20 cellular contexts compared by ENCODE assay signal in the genomic region with DNA sequence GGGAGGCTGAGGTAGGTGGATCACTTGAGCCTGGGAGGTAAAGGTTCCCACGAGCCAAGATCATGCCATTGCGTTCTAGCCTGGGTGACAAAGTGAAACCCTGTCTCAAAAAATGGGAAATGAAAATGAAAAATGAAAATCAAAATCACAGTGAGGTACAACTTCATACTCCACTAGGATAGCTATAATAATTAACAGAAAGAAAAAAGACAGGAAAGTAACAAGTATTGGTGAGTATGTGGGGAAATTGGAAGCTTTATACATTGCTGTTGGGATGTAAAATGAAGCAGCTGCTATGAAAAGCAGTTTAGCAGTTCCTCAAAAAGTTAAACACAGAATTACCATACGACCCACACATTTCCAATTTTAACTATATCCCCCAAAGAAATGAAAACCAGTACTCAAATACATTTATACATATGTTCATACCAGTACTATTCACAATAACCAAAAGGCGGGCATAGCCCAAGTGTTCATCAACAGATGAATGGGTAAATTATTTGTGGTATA. TPM values are rescaled to one million over a fixed set of nuclear protein-coding genes. Genes with fewer than 3 reads are reported as not detected.
A peak's percentile ranks its signal among the peaks of the same experiment; 100 is the strongest.
DNase-seq lines count a peak whose midpoint lies in the region; ATAC-seq, FAIRE-seq and TF ChIP-seq lines count a peak whose summit lies in the region.
"Had no signal": no experiment of that assay in that cellular context is flagged by ENCODE, and none has a peak within 500 bp of the region (broad histone marks: within the 10 kb centered on the region; RNA-seq: fewer than 3 reads in every experiment).

No MANE protein-coding gene starts in this region.

- no peaks in the 10 kb centered on the region for H3K27me3 ChIP-seq in GM12878 (replicated peaks in 1 of 2; ENCODE audit: control insufficient read depth in 2 of 2, insufficient read depth in 2 of 2, low read length in 1 of 2)
- no peaks in the 10 kb centered on the region for H3K27me3 ChIP-seq in right cardiac atrium (ENCODE audit: control insufficient read depth, insufficient read depth)
- H3K27me3 ChIP-seq: body of pancreas had no signal

- TF ChIP-seq POLR2A in GM12878 (IDR thresholded peaks at IDR 0.05; ENCODE audit: low read depth, low read length): no peak

- POLR2A ChIA-PET in GM12878 (lab: Charles Lee): interaction anchor here (8.5 kb wide), 1 partner anchor 18 kb away, joined by 81 read pairs; no protein-coding TSS in a partner anchor

- FAIRE-seq in GM12878 (lab: Jason Lieb, UNC): peak; percentile 97
- FAIRE-seq: RCC 7860 had no signal

- no peak for TF ChIP-seq CTCF in GM12878 (IDR thresholded peaks at IDR 0.05 in 2 of 3, conservative IDR thresholded peaks at IDR 0.05 in 1 of 3; ENCODE audit: control insufficient read depth in 2 of 3, extremely low read depth in 1 of 3, insufficient read depth in 1 of 3, low read depth in 3 of 3, low read length in 3 of 3)

- ATAC-seq in GM18502 (IDR thresholded peaks at IDR 0.05; ENCODE audit: poor library complexity, unreplicated experiment) (peak; percentile 62), GM21447 (IDR thresholded peaks at IDR 0.05; ENCODE audit: unreplicated experiment) (peak; percentile 55), HG03045 (IDR thresholded peaks at IDR 0.05; ENCODE audit: unreplicated experiment) (peak; percentile 58), GM12878 (peak; percentile 83), left lobe of liver (no peak), right cardiac atrium (no peak), HG03354 (IDR thresholded peaks at IDR 0.05; ENCODE audit: poor library complexity, severe bottlenecking, unreplicated experiment) (no peak), GM19328 (IDR thresholded peaks at IDR 0.05; ENCODE audit: unreplicated experiment) (no peak)
- ATAC-seq: body of pancreas had no signal

- peak overlapping the region; percentile 62 for H3K27ac ChIP-seq in GM12878 (ENCODE audit: control insufficient read depth, insufficient read depth)
- no peak overlapping the region for H3K27ac ChIP-seq in right cardiac atrium (ENCODE audit: low read length)
- H3K27ac ChIP-seq: body of pancreas had no signal

- SMC1A ChIA-PET in GM12878 (lab: Charles Lee; ENCODE audit: uncharacterized antibody, unreplicated experiment): interaction anchor here (0.5 to 1.6 kb wide), 8 partner anchors 17 to 365 kb away, joined by 3 to 5 read pairs (median 3); a partner anchor contains a TSS

- H3K79me2 ChIP-seq in GM12878 (ENCODE audit: control insufficient read depth, insufficient read depth, low read length): peaks cover 36% of the 10 kb centered on the region

- RAD21 ChIA-PET in GM12878 (lab: Charles Lee; ENCODE audit: unreplicated experiment): interaction anchor here (1.6 to 1.7 kb wide), 2 partner anchors 20 to 71 kb away, joined by 5 to 7 read pairs; no protein-coding TSS in a partner anchor

- no peak for TF ChIP-seq RAD21 in GM12878 (IDR thresholded peaks at IDR 0.05; ENCODE audit: insufficient read depth, low read depth, low read length)

- H3K36me3 ChIP-seq in GM12878 (ENCODE audit: control insufficient read depth in 2 of 2, insufficient read depth in 2 of 2, low read length in 1 of 2): peaks cover 0 to 3% of the 10 kb centered on the region in 2 experiments; a peak in 3 of 4 replicates
- H3K36me3 ChIP-seq: HAP-1 had no signal

- no peak overlapping the region for H3K4me3 ChIP-seq in GM12878
- H3K4me3 ChIP-seq in right cardiac atrium (ENCODE audit: low read length): no peak overlapping the region
- H3K4me3 ChIP-seq: body of pancreas, HAP-1 had no signal

- peak in 1 of 2 experiments; percentile 44; a peak in 2 of 4 replicates for TF ChIP-seq EP300 in GM12878 (IDR thresholded peaks at IDR 0.05; ENCODE audit: borderline replicate concordance in 1 of 2, control insufficient read depth in 1 of 2, low read depth in 2 of 2, low read length in 2 of 2)

- no peak overlapping the region for H2AFZ ChIP-seq in GM12878 (ENCODE audit: control insufficient read depth, low read depth, low read length)

- peaks cover 10% of the 10 kb centered on the region for H3K9me3 ChIP-seq in GM12878 (replicated peaks; ENCODE audit: control insufficient read depth, insufficient read depth, low read length)
- no peaks in the 10 kb centered on the region for H3K9me3 ChIP-seq in right cardiac atrium (ENCODE audit: control insufficient read depth, low read length)
- H3K9me3 ChIP-seq: body of pancreas, HAP-1 had no signal

- H3K9ac ChIP-seq in GM12878 (ENCODE audit: control insufficient read depth, insufficient read depth, low read length): no peak overlapping the region

- H3K4me1 ChIP-seq in GM12878 (ENCODE audit: control insufficient read depth, insufficient read depth, low read length) (peaks cover 30% of the 10 kb centered on the region), right cardiac atrium (ENCODE audit: control insufficient read depth, insufficient read depth, low read length) (peaks cover 3% of the 10 kb centered on the region)
- H3K4me1 ChIP-seq: body of pancreas had no signal

- CTCF ChIA-PET in GM12878 (lab: Yijun Ruan, JAX): interaction anchor here (0.7 to 0.9 kb wide), 3 partner anchors 17 to 65 kb away, joined by 3 to 4 read pairs (median 3); no protein-coding TSS in a partner anchor

- DNase-seq in GM12878 (ENCODE audit: low read depth, low spot score) (peak; percentile 71), left lobe of liver (ENCODE audit: low spot score) (no peak), right cardiac atrium (no peak)
- DNase-seq: activated CD4-positive, alpha-beta T cell treated with anti-CD3 and anti-CD28 coated beads for 4 hours; AML-193; body of pancreas; DND-41; effector memory CD4-positive, alpha-beta T cell; foreskin melanocyte; MV-4-11; NCI-H226; retina; T-helper 1 cell had no signal

- WGBS in GM12878 (ENCODE audit: insufficient coverage, insufficient replicate concordance, low lambda C conversion rate, missing lambda C conversion rate): 3% methylated on average over 4 of the region's 4 CpGs
- WGBS in right cardiac atrium: 91% methylated on average over 4 of the region's 4 CpGs

- no TSS peak for BruUV-seq in GM12878 (replicated peaks; lab: Mats Ljungman, UMichigan)

- H4K20me1 ChIP-seq in GM12878 (ENCODE audit: control insufficient read depth, insufficient read depth): no peaks in the 10 kb centered on the region

- intact Hi-C loops in GM12878 (cut with micrococcal nuclease; ENCODE audit: unreplicated experiment): loop anchor here (5.0 kb wide), 1 partner anchor 63 kb away; a partner anchor contains a TSS
- intact Hi-C loops in right cardiac atrium (cut with DNase I): no loop called here

- in situ Hi-C loops in GM12878 (cut with MboI): no loop called here

- peak overlapping the region; percentile 54 for H3K4me2 ChIP-seq in GM12878 (ENCODE audit: control insufficient read depth, insufficient read depth)

TF ChIP-seq in GM12878, 131 proteins besides CTCF, POLR2A, EP300 and RAD21 (continues in another document):
- TF ChIP-seq NRF1 (conservative IDR thresholded peaks at IDR 0.05; ENCODE audit: low read depth, low read length): no peak
- peak; percentile 28; the same call in 1 of the 2 replicates for TF ChIP-seq FOXM1 (IDR thresholded peaks at IDR 0.05; ENCODE audit: low read depth, low read length)
- TF ChIP-seq MTA2 (IDR thresholded peaks at IDR 0.05; ENCODE audit: low read depth): peak; percentile 50
- TF ChIP-seq NFXL1 (IDR thresholded peaks at IDR 0.05; ENCODE audit: borderline replicate concordance): no peak
- no peak for TF ChIP-seq CHD1 (IDR thresholded peaks at IDR 0.05; ENCODE audit: low read depth, low read length)
- TF ChIP-seq MXI1 (IDR thresholded peaks at IDR 0.05; ENCODE audit: low read depth, low read length): no peak
- TF ChIP-seq JUNB (IDR thresholded peaks at IDR 0.05): no peak
- no peak for TF ChIP-seq SREBF1 (IDR thresholded peaks at IDR 0.05; ENCODE audit: low read length)
- peak; percentile 48; the same call in 1 of the 2 replicates for TF ChIP-seq EED (IDR thresholded peaks at IDR 0.05; ENCODE audit: low read depth)
- no peak for TF ChIP-seq RFX5 (IDR thresholded peaks at IDR 0.05; ENCODE audit: low read depth, low read length)
- no peak for TF ChIP-seq TBL1XR1 (IDR thresholded peaks at IDR 0.05; ENCODE audit: low read depth, low read length)
- no peak; the same call in 1 of the 2 replicates for TF ChIP-seq RAD51 (IDR thresholded peaks at IDR 0.05)
- TF ChIP-seq KAT2A (conservative IDR thresholded peaks at IDR 0.05; ENCODE audit: control insufficient read depth, low read depth, low read length): no peak

RNA-seq across cellular contexts. Expression of a gene that starts 22.2 kb away (rescaled TPM):
- total RNA-seq in GM12878 (2013; cell fraction: nucleolus; rRNA removed): 48.4 and 48.5 TPM in 2 replicates
- 37.7 and 45.0 TPM in 2 replicates for total RNA-seq in GM12878 (2014; rRNA removed)
- total RNA-seq in GM12878 (2014; rRNA removed; fragmentation: Illumina TruSeq; extraction: Trizol): 25.8 and 28.4 TPM in 2 replicates
- total RNA-seq in GM12878 (2021): 25.8 and 27.5 TPM in 2 replicates
- polyA plus RNA-seq in GM12878 (2011; ENCODE audit: low read depth): 6.7 TPM
- polyA plus RNA-seq in GM12878 (2011; rRNA removed): 26.5 and 35.4 TPM in 2 replicates
- 11.2 and 13.2 TPM in 2 replicates for polyA plus RNA-seq in GM12878 (2011; cell fraction: cytosol; rRNA removed)
- 9.9 and 11.4 TPM in 2 replicates for polyA plus RNA-seq in GM12878 (2011; cell fraction: nucleus; rRNA removed)
- 17.1 and 18.3 TPM in 2 replicates for polyA plus RNA-seq in GM12878 (2012)
- 25.2 and 36.7 TPM in 2 replicates for polyA plus RNA-seq in GM12878 (2014; fragmentation: Illumina TruSeq; extraction: Trizol)
- polyA plus RNA-seq in GM12878 (2014; fragmentation: Nextera tagmentation; extraction: Ambion mirVana): 10 to 100 TPM in 1 of 2 experiments, 1 to 10 TPM in 1; 8.8 to 17.1 TPM
- polyA plus RNA-seq in GM12878 (2014; rRNA removed): 18.5 and 21.2 TPM in 2 replicates
- 10 to 100 TPM in 1 of 2 experiments, 1 to 10 TPM in 1; 3.5 to 34.4 TPM for polyA plus RNA-seq in GM12878 (2016; fragmentation: Nextera tagmentation; extraction: Ambion mirVana)
- 10.2 and 12.0 TPM in 2 replicates for polyA minus RNA-seq in GM12878 (2011; rRNA and poly(A)+ RNA removed)
- polyA minus RNA-seq in GM12878 (2011; cell fraction: cytosol; rRNA and poly(A)+ RNA removed): 6.1 and 7.0 TPM in 2 replicates
- 8.8 and 17.2 TPM in 2 replicates for polyA minus RNA-seq in GM12878 (2011; cell fraction: nucleus; rRNA and poly(A)+ RNA removed)
- total RNA-seq in left lobe of liver: 15.5 TPM
- 1 to 10 TPM; 7.5 to 9.1 (median 7.9) TPM for total RNA-seq in right cardiac atrium
- 5.4 TPM for polyA plus RNA-seq in right cardiac atrium

Comparison
In these comparisons a context has a peak if more than half of its experiments do, and no peak if none do; other contexts are left out.
1. ATAC-seq: peak in GM18502 (single experiment), GM21447 (single experiment), HG03045 (single experiment) and GM12878 (single experiment); none in left lobe of liver (single experiment), right cardiac atrium (0 of 2), HG03354 (single experiment) and GM19328 (single experiment).